1 cellular context compared by ENCODE assay signal in genomic region chr3:15809313-15809712, GRCh38.
TF ChIP-seq lines count a peak whose summit lies in the region.

No MANE protein-coding gene starts in this region.

TF ChIP-seq in GM12878, 131 proteins besides CTCF, POLR2A, EP300 and RAD21:
- TF ChIP-seq CEBPZ (IDR thresholded peaks at IDR 0.05; ENCODE audit: low read depth, low read length): no peak
- TF ChIP-seq ZBTB4 (CRISPR knock-in tag; IDR thresholded peaks at IDR 0.05): no peak
- no peak for TF ChIP-seq SMARCA5 (IDR thresholded peaks at IDR 0.05)
- no peak for TF ChIP-seq BRCA1 (IDR thresholded peaks at IDR 0.05; ENCODE audit: low read depth, low read length)
- TF ChIP-seq SMC3 (IDR thresholded peaks at IDR 0.05; ENCODE audit: borderline replicate concordance, low read length): no peak
- TF ChIP-seq POLR2AphosphoS5 (IDR thresholded peaks at IDR 0.05; ENCODE audit: low read length): no peak
- TF ChIP-seq USF2 (IDR thresholded peaks at IDR 0.05; ENCODE audit: borderline replicate concordance, low read depth, low read length): no peak
- TF ChIP-seq FOXK2 (IDR thresholded peaks at IDR 0.05): no peak
- no peak for TF ChIP-seq CBX3 (IDR thresholded peaks at IDR 0.05; ENCODE audit: borderline replicate concordance, low read depth)
- TF ChIP-seq CREM (IDR thresholded peaks at IDR 0.05; ENCODE audit: low read depth): no peak
- no peak for TF ChIP-seq FOXM1 (IDR thresholded peaks at IDR 0.05; ENCODE audit: low read depth, low read length)
- TF ChIP-seq BMI1 (IDR thresholded peaks at IDR 0.05; ENCODE audit: borderline replicate concordance): no peak
- TF ChIP-seq BACH1 (IDR thresholded peaks at IDR 0.05; ENCODE audit: borderline replicate concordance): no peak
- no peak for TF ChIP-seq TCF12 (IDR thresholded peaks at IDR 0.05; ENCODE audit: low read depth, low read length)
